ENCODE assay signal across 1 cellular context in the genomic region with DNA sequence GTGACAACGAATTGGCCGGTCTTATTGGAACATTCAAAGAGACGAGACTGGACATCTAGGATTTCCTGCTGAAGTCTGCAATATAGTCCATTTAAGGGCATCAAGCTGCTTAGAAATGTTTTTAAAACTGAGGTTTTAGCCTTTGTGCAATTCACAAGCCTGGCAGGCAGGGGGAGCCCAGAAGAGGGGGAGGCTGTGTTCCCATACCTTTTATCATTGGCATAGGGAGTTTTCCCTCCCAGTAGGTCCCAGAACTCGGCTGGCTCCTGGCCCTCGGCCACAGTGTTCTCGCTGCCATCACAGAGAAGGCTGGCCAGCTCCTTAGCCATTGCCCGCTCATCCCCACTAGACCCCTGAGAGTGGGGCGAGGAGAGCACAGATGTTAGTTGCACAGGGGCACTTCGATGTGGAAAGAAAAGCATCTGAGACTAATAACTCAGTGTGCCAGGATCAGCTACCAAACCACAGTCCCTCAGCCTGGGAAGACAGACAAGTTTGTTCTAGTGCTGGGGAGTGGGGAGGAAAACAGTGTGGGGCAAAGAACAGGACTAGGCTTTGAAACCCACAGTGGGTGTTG.
TF ChIP-seq lines count a peak whose summit lies in the region.

No MANE protein-coding gene starts in this region.

TF ChIP-seq in HepG2, 621 proteins besides CTCF, POLR2A, EP300 and RAD21 (continued from another document and continues in another):
- TF ChIP-seq, protein P1, sequence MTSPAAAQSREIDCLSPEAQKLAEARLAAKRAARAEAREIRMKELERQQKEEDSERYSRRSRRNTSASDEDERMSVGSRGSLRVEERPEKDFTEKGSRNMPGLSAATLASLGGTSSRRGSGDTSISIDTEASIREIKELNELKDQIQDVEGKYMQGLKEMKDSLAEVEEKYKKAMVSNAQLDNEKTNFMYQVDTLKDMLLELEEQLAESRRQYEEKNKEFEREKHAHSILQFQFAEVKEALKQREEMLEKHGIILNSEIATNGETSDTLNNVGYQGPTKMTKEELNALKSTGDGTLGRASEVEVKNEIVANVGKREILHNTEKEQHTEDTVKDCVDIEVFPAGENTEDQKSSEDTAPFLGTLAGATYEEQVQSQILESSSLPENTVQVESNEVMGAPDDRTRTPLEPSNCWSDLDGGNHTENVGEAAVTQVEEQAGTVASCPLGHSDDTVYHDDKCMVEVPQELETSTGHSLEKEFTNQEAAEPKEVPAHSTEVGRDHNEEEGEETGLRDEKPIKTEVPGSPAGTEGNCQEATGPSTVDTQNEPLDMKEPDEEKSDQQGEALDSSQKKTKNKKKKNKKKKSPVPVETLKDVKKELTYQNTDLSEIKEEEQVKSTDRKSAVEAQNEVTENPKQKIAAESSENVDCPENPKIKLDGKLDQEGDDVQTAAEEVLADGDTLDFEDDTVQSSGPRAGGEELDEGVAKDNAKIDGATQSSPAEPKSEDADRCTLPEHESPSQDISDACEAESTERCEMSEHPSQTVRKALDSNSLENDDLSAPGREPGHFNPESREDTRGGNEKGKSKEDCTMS (CRISPR knock-in tag; conservative IDR thresholded peaks at IDR 0.05), result no peak
- 0 out of 2 replicates have a peak, but pooled peaks have one; percentile 31 for TF ChIP-seq GFI1 (CRISPR knock-in tag; IDR thresholded peaks at IDR 0.05; ENCODE audit: borderline replicate concordance)
- TF ChIP-seq PRMT3 (CRISPR knock-in tag; IDR thresholded peaks at IDR 0.05; ENCODE audit: borderline replicate concordance, low read depth), result no peak
- TF ChIP-seq MXD4 (CRISPR knock-in tag; IDR thresholded peaks at IDR 0.05), result no peak
- no peak for TF ChIP-seq ARHGAP35 (CRISPR knock-in tag; IDR thresholded peaks at IDR 0.05; ENCODE audit: borderline replicate concordance)
- TF ChIP-seq, protein P2, sequence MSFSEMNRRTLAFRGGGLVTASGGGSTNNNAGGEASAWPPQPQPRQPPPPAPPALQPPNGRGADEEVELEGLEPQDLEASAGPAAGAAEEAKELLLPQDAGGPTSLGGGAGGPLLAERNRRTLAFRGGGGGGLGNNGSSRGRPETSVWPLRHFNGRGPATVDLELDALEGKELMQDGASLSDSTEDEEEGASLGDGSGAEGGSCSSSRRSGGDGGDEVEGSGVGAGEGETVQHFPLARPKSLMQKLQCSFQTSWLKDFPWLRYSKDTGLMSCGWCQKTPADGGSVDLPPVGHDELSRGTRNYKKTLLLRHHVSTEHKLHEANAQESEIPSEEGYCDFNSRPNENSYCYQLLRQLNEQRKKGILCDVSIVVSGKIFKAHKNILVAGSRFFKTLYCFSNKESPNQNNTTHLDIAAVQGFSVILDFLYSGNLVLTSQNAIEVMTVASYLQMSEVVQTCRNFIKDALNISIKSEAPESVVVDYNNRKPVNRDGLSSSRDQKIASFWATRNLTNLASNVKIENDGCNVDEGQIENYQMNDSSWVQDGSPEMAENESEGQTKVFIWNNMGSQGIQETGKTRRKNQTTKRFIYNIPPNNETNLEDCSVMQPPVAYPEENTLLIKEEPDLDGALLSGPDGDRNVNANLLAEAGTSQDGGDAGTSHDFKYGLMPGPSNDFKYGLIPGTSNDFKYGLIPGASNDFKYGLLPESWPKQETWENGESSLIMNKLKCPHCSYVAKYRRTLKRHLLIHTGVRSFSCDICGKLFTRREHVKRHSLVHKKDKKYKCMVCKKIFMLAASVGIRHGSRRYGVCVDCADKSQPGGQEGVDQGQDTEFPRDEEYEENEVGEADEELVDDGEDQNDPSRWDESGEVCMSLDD (CRISPR knock-in tag; IDR thresholded peaks at IDR 0.05; ENCODE audit: borderline replicate concordance), result no peak
- TF ChIP-seq, protein P3, sequence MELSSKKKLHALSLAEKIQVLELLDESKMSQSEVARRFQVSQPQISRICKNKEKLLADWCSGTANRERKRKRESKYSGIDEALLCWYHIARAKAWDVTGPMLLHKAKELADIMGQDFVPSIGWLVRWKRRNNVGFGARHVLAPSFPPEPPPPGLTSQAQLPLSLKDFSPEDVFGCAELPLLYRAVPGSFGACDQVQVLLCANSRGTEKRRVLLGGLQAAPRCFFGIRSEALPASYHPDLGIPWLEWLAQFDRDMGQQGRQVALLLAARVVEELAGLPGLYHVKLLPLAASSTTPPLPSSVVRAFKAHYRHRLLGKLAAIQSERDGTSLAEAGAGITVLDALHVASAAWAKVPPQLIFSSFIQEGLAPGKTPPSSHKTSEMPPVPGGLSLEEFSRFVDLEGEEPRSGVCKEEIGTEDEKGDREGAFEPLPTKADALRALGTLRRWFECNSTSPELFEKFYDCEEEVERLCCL (CRISPR knock-in tag; IDR thresholded peaks at IDR 0.05; ENCODE audit: borderline replicate concordance), result no peak
- TF ChIP-seq NCOR1 (IDR thresholded peaks at IDR 0.05; ENCODE audit: borderline replicate concordance, low read length), result no peak
- TF ChIP-seq LCORL (IDR thresholded peaks at IDR 0.05), result no peak
- TF ChIP-seq LCORL (CRISPR knock-in tag; IDR thresholded peaks at IDR 0.05), result no peak
- TF ChIP-seq, protein P4, sequence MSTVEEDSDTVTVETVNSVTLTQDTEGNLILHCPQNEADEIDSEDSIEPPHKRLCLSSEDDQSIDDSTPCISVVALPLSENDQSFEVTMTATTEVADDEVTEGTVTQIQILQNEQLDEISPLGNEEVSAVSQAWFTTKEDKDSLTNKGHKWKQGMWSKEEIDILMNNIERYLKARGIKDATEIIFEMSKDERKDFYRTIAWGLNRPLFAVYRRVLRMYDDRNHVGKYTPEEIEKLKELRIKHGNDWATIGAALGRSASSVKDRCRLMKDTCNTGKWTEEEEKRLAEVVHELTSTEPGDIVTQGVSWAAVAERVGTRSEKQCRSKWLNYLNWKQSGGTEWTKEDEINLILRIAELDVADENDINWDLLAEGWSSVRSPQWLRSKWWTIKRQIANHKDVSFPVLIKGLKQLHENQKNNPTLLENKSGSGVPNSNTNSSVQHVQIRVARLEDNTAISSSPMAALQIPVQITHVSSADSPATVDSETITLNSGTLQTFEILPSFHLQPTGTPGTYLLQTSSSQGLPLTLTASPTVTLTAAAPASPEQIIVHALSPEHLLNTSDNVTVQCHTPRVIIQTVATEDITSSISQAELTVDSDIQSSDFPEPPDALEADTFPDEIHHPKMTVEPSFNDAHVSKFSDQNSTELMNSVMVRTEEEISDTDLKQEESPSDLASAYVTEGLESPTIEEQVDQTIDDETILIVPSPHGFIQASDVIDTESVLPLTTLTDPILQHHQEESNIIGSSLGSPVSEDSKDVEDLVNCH (CRISPR knock-in tag; IDR thresholded peaks at IDR 0.05), result no peak
- TF ChIP-seq, protein P5, sequence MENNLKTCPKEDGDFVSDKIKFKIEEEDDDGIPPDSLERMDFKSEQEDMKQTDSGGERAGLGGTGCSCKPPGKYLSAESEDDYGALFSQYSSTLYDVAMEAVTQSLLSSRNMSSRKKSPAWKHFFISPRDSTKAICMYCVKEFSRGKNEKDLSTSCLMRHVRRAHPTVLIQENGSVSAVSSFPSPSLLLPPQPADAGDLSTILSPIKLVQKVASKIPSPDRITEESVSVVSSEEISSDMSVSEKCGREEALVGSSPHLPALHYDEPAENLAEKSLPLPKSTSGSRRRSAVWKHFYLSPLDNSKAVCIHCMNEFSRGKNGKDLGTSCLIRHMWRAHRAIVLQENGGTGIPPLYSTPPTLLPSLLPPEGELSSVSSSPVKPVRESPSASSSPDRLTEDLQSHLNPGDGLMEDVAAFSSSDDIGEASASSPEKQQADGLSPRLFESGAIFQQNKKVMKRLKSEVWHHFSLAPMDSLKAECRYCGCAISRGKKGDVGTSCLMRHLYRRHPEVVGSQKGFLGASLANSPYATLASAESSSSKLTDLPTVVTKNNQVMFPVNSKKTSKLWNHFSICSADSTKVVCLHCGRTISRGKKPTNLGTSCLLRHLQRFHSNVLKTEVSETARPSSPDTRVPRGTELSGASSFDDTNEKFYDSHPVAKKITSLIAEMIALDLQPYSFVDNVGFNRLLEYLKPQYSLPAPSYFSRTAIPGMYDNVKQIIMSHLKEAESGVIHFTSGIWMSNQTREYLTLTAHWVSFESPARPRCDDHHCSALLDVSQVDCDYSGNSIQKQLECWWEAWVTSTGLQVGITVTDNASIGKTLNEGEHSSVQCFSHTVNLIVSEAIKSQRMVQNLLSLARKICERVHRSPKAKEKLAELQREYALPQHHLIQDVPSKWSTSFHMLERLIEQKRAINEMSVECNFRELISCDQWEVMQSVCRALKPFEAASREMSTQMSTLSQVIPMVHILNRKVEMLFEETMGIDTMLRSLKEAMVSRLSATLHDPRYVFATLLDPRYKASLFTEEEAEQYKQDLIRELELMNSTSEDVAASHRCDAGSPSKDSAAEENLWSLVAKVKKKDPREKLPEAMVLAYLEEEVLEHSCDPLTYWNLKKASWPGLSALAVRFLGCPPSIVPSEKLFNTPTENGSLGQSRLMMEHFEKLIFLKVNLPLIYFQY (CRISPR knock-in tag; IDR thresholded peaks at IDR 0.05; ENCODE audit: borderline replicate concordance), result no peak
- no peak for TF ChIP-seq SP5 (CRISPR knock-in tag; IDR thresholded peaks at IDR 0.05; ENCODE audit: borderline replicate concordance, low read depth)
- no peak for TF ChIP-seq RELA (CRISPR knock-in tag; IDR thresholded peaks at IDR 0.05)
- TF ChIP-seq, protein P6, sequence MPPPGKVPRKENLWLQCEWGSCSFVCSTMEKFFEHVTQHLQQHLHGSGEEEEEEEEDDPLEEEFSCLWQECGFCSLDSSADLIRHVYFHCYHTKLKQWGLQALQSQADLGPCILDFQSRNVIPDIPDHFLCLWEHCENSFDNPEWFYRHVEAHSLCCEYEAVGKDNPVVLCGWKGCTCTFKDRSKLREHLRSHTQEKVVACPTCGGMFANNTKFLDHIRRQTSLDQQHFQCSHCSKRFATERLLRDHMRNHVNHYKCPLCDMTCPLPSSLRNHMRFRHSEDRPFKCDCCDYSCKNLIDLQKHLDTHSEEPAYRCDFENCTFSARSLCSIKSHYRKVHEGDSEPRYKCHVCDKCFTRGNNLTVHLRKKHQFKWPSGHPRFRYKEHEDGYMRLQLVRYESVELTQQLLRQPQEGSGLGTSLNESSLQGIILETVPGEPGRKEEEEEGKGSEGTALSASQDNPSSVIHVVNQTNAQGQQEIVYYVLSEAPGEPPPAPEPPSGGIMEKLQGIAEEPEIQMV (CRISPR knock-in tag; IDR thresholded peaks at IDR 0.05; ENCODE audit: low read depth), result no peak
- TF ChIP-seq, protein P7, sequence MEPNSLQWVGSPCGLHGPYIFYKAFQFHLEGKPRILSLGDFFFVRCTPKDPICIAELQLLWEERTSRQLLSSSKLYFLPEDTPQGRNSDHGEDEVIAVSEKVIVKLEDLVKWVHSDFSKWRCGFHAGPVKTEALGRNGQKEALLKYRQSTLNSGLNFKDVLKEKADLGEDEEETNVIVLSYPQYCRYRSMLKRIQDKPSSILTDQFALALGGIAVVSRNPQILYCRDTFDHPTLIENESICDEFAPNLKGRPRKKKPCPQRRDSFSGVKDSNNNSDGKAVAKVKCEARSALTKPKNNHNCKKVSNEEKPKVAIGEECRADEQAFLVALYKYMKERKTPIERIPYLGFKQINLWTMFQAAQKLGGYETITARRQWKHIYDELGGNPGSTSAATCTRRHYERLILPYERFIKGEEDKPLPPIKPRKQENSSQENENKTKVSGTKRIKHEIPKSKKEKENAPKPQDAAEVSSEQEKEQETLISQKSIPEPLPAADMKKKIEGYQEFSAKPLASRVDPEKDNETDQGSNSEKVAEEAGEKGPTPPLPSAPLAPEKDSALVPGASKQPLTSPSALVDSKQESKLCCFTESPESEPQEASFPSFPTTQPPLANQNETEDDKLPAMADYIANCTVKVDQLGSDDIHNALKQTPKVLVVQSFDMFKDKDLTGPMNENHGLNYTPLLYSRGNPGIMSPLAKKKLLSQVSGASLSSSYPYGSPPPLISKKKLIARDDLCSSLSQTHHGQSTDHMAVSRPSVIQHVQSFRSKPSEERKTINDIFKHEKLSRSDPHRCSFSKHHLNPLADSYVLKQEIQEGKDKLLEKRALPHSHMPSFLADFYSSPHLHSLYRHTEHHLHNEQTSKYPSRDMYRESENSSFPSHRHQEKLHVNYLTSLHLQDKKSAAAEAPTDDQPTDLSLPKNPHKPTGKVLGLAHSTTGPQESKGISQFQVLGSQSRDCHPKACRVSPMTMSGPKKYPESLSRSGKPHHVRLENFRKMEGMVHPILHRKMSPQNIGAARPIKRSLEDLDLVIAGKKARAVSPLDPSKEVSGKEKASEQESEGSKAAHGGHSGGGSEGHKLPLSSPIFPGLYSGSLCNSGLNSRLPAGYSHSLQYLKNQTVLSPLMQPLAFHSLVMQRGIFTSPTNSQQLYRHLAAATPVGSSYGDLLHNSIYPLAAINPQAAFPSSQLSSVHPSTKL (CRISPR knock-in tag; IDR thresholded peaks at IDR 0.05), result no peak
- no peak for TF ChIP-seq RBAK (CRISPR knock-in tag; IDR thresholded peaks at IDR 0.05)
- no peak for TF ChIP-seq HOXA9 (CRISPR knock-in tag; IDR thresholded peaks at IDR 0.05; ENCODE audit: borderline replicate concordance)
- TF ChIP-seq JUND (CRISPR knock-in tag; IDR thresholded peaks at IDR 0.05), result no peak
- TF ChIP-seq, protein P8, sequence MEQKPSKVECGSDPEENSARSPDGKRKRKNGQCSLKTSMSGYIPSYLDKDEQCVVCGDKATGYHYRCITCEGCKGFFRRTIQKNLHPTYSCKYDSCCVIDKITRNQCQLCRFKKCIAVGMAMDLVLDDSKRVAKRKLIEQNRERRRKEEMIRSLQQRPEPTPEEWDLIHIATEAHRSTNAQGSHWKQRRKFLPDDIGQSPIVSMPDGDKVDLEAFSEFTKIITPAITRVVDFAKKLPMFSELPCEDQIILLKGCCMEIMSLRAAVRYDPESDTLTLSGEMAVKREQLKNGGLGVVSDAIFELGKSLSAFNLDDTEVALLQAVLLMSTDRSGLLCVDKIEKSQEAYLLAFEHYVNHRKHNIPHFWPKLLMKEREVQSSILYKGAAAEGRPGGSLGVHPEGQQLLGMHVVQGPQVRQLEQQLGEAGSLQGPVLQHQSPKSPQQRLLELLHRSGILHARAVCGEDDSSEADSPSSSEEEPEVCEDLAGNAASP (CRISPR knock-in tag; IDR thresholded peaks at IDR 0.05; ENCODE audit: borderline replicate concordance), result no peak
- peak; percentile 34 for TF ChIP-seq XRCC5 (optimal IDR thresholded peaks at IDR 0.05; ENCODE audit: low read length)
- no peak for TF ChIP-seq ELF1 (CRISPR knock-in tag; IDR thresholded peaks at IDR 0.05)
- TF ChIP-seq SMC3 (IDR thresholded peaks at IDR 0.05; ENCODE audit: low read length), result peak; percentile 85
- no peak for TF ChIP-seq ZFP62 (CRISPR knock-in tag; IDR thresholded peaks at IDR 0.05)
- TF ChIP-seq TBX2 (CRISPR knock-in tag; IDR thresholded peaks at IDR 0.05; ENCODE audit: borderline replicate concordance), result no peak
- TF ChIP-seq POLR2AphosphoS5 (IDR thresholded peaks at IDR 0.05; ENCODE audit: low read depth, low read length), result no peak
- TF ChIP-seq NR2F2 (IDR thresholded peaks at IDR 0.05; ENCODE audit: borderline replicate concordance, low read depth), result no peak
- no peak for TF ChIP-seq MED1 (CRISPR knock-in tag; IDR thresholded peaks at IDR 0.05)
- TF ChIP-seq DNMT1 (CRISPR knock-in tag; IDR thresholded peaks at IDR 0.05), result no peak
- TF ChIP-seq ARNT (IDR thresholded peaks at IDR 0.05), result no peak
- TF ChIP-seq, protein P9, sequence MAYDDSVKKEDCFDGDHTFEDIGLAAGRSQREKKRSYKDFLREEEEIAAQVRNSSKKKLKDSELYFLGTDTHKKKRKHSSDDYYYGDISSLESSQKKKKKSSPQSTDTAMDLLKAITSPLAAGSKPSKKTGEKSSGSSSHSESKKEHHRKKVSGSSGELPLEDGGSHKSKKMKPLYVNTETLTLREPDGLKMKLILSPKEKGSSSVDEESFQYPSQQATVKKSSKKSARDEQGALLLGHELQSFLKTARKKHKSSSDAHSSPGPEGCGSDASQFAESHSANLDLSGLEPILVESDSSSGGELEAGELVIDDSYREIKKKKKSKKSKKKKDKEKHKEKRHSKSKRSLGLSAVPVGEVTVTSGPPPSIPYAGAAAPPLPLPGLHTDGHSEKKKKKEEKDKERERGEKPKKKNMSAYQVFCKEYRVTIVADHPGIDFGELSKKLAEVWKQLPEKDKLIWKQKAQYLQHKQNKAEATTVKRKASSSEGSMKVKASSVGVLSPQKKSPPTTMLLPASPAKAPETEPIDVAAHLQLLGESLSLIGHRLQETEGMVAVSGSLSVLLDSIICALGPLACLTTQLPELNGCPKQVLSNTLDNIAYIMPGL (CRISPR knock-in tag; IDR thresholded peaks at IDR 0.05; ENCODE audit: borderline replicate concordance in 1 of 2, low read depth in 1 of 2), result 0 out of 4 replicates have a peak, but pooled peaks of 1 of the 2 experiments have one; percentile 23
- TF ChIP-seq ZNF7 (CRISPR knock-in tag; IDR thresholded peaks at IDR 0.05), result no peak
